8 cellular contexts compared by ENCODE assay signal in the genomic region with DNA sequence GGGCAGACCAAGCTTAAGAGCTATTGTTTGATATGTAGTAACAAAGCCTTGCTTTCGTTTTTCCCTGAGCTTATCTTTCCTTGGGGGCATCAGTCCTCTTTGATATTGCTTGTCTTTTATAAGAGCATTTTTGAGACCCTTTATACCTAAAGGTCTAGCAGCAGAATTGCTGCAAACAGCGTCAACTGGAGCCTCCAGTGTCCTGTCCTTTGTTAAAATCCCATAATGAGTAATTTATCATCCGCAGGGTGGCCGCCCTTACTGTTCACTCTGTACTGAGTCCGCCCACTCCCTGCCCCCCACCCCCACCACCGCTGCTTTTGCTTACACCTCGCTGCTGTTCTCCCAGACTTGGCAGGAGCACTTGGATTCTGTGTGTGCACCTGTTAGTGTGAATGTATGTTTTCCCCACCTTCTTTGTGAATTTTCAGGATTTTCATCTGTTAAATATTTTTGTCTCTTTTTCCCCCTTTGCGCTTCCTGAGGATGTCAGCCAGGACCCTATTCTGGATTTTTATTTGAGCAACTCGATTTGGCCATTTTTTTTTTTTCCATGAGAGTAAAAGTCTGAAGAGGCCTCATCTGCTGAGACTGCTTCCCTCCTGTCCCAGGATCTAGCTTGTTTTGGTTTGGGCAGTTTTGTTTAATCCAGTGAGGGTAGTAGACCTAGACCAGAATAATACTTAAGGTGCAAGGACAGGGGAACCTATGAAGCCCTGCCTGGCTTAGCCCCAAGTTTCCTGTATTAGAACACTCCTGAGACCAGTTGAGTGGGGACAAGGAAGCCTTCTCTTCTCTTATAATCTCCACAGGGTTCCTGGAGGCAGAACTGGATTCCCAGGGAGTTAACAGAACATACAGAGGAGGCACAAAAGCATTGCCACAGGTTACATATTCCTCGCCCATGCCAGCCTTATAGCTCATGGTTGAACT. TPM values are rescaled to one million over a fixed set of nuclear protein-coding genes. Genes with fewer than 3 reads are reported as not detected.
DNase-seq lines count a peak whose midpoint lies in the region; ATAC-seq, FAIRE-seq and TF ChIP-seq lines count a peak whose summit lies in the region.

No MANE protein-coding gene starts in this region.

- H3K27me3 Mint-ChIP-seq in astrocyte (ENCODE audit: low read depth, unreplicated experiment) = no peaks in the 10 kb centered on the region

- TF ChIP-seq EP300 in A549 (IDR thresholded peaks at IDR 0.05) = no peak

- H3K4me1 ChIP-seq in A549 = peaks cover 68% of the 10 kb centered on the region
- peaks cover 46% of the 10 kb centered on the region for H3K4me1 ChIP-seq in HUES64 (ENCODE audit: insufficient read depth, low read length)
- H3K4me1 ChIP-seq in astrocyte (ENCODE audit: insufficient read depth, low read length) = peaks cover 34% of the 10 kb centered on the region
- peaks cover 41 to 49% of the 10 kb centered on the region in 2 donors for H3K4me1 ChIP-seq in mucosa of rectum (ENCODE audit: control insufficient read depth in 2 of 2, insufficient read depth in 2 of 2, low read length in 2 of 2)

- 59% methylated on average over 9 of the region's 10 CpGs for WGBS in A549 (ENCODE audit: missing lambda C conversion rate)
- WGBS in HUES64 = 80% methylated on average over 10 of the region's 10 CpGs

- H3K27ac ChIP-seq in A549 = peak overlapping the region; percentile 94 to 100
- peak overlapping the region; percentile 19 for H3K27ac ChIP-seq in HUES64 (ENCODE audit: low read depth, low read length)
- peak overlapping the region; percentile 71 for H3K27ac ChIP-seq in astrocyte (ENCODE audit: low read depth, low read length)
- H3K27ac ChIP-seq in mucosa of rectum (ENCODE audit: low read depth in 2 of 2, low read length in 2 of 2) = peak overlapping the region; percentile 89 to 97

- H3K9me3 Mint-ChIP-seq in astrocyte (ENCODE audit: unreplicated experiment) = no peaks in the 10 kb centered on the region

- no peaks in the 10 kb centered on the region for H3K27me3 ChIP-seq in HUES64 (ENCODE audit: insufficient read depth, low read length)
- no peaks in the 10 kb centered on the region for H3K27me3 ChIP-seq in astrocyte (ENCODE audit: insufficient read depth, low read length)
- H3K27me3 ChIP-seq in mucosa of rectum (ENCODE audit: control insufficient read depth in 2 of 2, insufficient read depth in 2 of 2, low read length in 2 of 2) = no peaks in the 10 kb centered on the region

- TF ChIP-seq RAD21 in A549 (conservative IDR thresholded peaks at IDR 0.05 in 1 of 2, IDR thresholded peaks at IDR 0.05 in 1 of 2) = no peak

- no peaks in the 10 kb centered on the region for H3K36me3 Mint-ChIP-seq in astrocyte (ENCODE audit: low read depth, unreplicated experiment)

- no peak for FAIRE-seq in A549 (lab: Jason Lieb, UNC)
- FAIRE-seq in astrocyte (lab: Jason Lieb, UNC) = no peak

- DNase-seq in A549 (ENCODE audit: low read depth in 1 of 2, low spot score in 1 of 2) = no peak
- no peak for DNase-seq in astrocyte (ENCODE audit: low read depth)
- DNase-seq in erythroblast (lab: John Stamatoyannopoulos, UW) = no peak
- DNase-seq in GM03348 (ENCODE audit: low spot score) = no peak

- H3K4me2 ChIP-seq in A549 (peak overlapping the region; percentile 98), astrocyte (ENCODE audit: low read length) (peak overlapping the region; percentile 74)

- no peak overlapping the region for H3K9ac ChIP-seq in HUES64 (ENCODE audit: low read depth, low read length)
- peak overlapping the region; percentile 34 for H3K9ac ChIP-seq in astrocyte (ENCODE audit: low read length)
- peak overlapping the region; percentile 63 for H3K9ac ChIP-seq in mucosa of rectum (ENCODE audit: low read depth in 1 of 2, low read length in 2 of 2)

- H2AFZ ChIP-seq in astrocyte (ENCODE audit: low read depth, low read length) = no peak overlapping the region

- no peaks in the 10 kb centered on the region for H3K9me3 ChIP-seq in A549
- H3K9me3 ChIP-seq in HUES64 (ENCODE audit: insufficient read depth, low read depth, low read length) = no peaks in the 10 kb centered on the region
- H3K9me3 ChIP-seq in astrocyte (ENCODE audit: insufficient read depth, low read depth, low read length) = no peaks in the 10 kb centered on the region
- H3K9me3 ChIP-seq in mucosa of rectum (ENCODE audit: control insufficient read depth in 2 of 2, low read length in 2 of 2) = no peaks in the 10 kb centered on the region

- H3K4me1 Mint-ChIP-seq in astrocyte (ENCODE audit: low read depth, unreplicated experiment) = peaks cover 41% of the 10 kb centered on the region

- peaks cover 13% of the 10 kb centered on the region for H3K36me3 ChIP-seq in HUES64 (ENCODE audit: insufficient read depth, low read length)
- H3K36me3 ChIP-seq in astrocyte (ENCODE audit: insufficient read depth, low read length) = peaks cover under 1% of the 10 kb centered on the region
- H3K36me3 ChIP-seq in mucosa of rectum (ENCODE audit: control insufficient read depth in 2 of 2, insufficient read depth in 2 of 2, low read length in 2 of 2) = peaks cover 13 to 17% of the 10 kb centered on the region in 2 donors

- peaks cover 15% of the 10 kb centered on the region for H3K79me2 ChIP-seq in astrocyte (ENCODE audit: insufficient read depth, low read length)

- H3K27ac Mint-ChIP-seq in astrocyte (ENCODE audit: unreplicated experiment) = peak overlapping the region; percentile 90

- POLR2A ChIA-PET in A549 (lab: Yijun Ruan, JAX) = interaction anchor here (1.0 to 1.5 kb wide), 2 partner anchors 39 to 328 kb away, joined by 3 to 4 read pairs; partner anchors contain the start of genes FBXO24, LRCH4 and SRRT

- peak overlapping the region; percentile 28 for H3K4me3 ChIP-seq in A549
- H3K4me3 ChIP-seq in HUES64 (ENCODE audit: low read length) = no peak overlapping the region
- no peak overlapping the region for H3K4me3 ChIP-seq in astrocyte (ENCODE audit: insufficient read depth, low read depth, low read length)
- peak overlapping the region; percentile 32 to 55 for H3K4me3 ChIP-seq in mucosa of rectum (ENCODE audit: low read length in 2 of 2)

- no peak for TF ChIP-seq POLR2A in A549 (IDR thresholded peaks at IDR 0.05; ENCODE audit: low read length)
- TF ChIP-seq POLR2A in erythroblast (IDR thresholded peaks at IDR 0.05; ENCODE audit: low read length) = no peak

- CTCF ChIA-PET in A549 (lab: Yijun Ruan, JAX) = interaction anchor here (1.0 to 19.2 kb wide), 7 partner anchors 13 to 84 kb away, joined by 3 to 316 read pairs (median 4); no protein-coding TSS in a partner anchor

- TF ChIP-seq CTCF in A549 (IDR thresholded peaks at IDR 0.05) = no peak
- TF ChIP-seq CTCF in astrocyte (IDR thresholded peaks at IDR 0.05; ENCODE audit: insufficient read depth, low read depth, low read length) = no peak

- H4K20me1 ChIP-seq in astrocyte (ENCODE audit: insufficient read depth, low read length) = no peaks in the 10 kb centered on the region

- ATAC-seq in A549 = no peak
- no peak for ATAC-seq in HG03439 (IDR thresholded peaks at IDR 0.05; ENCODE audit: unreplicated experiment)
- no peak for ATAC-seq in HG03520 (IDR thresholded peaks at IDR 0.05; ENCODE audit: unreplicated experiment)

- peak overlapping the region; percentile 9 for H3K4me3 Mint-ChIP-seq in astrocyte (ENCODE audit: unreplicated experiment)

RNA-seq across cellular contexts. Expression of gene AGFG2, which starts 8.1 kb away (rescaled TPM):
- polyA plus RNA-seq in A549 (2011; rRNA removed) = 13.5 and 16.0 TPM in 2 replicates
- 14.0 and 21.0 TPM in 2 replicates for polyA plus RNA-seq in A549 (2012; cell fraction: cytosol; rRNA removed)
- polyA plus RNA-seq in A549 (2012; cell fraction: nucleus; rRNA removed) = 19.8 and 27.8 TPM in 2 replicates
- polyA plus RNA-seq in A549 (2017; fragmentation: RNase III; extraction: RNeasy Plus Mini Kit Qiagen cat#74134 plus additional on column Dnase treatment) = 18.0 to 39.3 TPM (median 31.8 TPM) in 3 replicates
- polyA minus RNA-seq in A549 (2011; rRNA and poly(A)+ RNA removed) = 12.3 and 20.3 TPM in 2 replicates
- 3.3 TPM for polyA plus RNA-seq in HUES64 (2013, experiment 1 of 2)
- 6.0 TPM for polyA plus RNA-seq in HUES64 (2013, experiment 2 of 2)
- total RNA-seq in astrocyte = 6.2 and 7.1 TPM in 2 replicates

RNA-seq across cellular contexts. Expression of gene SAP25, which starts 26.6 kb away (rescaled TPM):
- polyA plus RNA-seq in A549 (2011; rRNA removed) = 0.19 TPM in 1 of 2 replicates, not detected in the other
- 0.36 and 0.73 TPM in 2 replicates for polyA plus RNA-seq in A549 (2012; cell fraction: cytosol; rRNA removed)
- 6.9 and 7.1 TPM in 2 replicates for polyA plus RNA-seq in A549 (2012; cell fraction: nucleus; rRNA removed)
- 0.24 to 0.37 TPM (median 0.26 TPM) in 3 replicates for polyA plus RNA-seq in A549 (2017; fragmentation: RNase III; extraction: RNeasy Plus Mini Kit Qiagen cat#74134 plus additional on column Dnase treatment)
- polyA minus RNA-seq in A549 (2011; rRNA and poly(A)+ RNA removed) = not detected in 2 replicates
- 0.95 TPM for polyA plus RNA-seq in HUES64 (2013, experiment 1 of 2)
- polyA plus RNA-seq in HUES64 (2013, experiment 2 of 2) = 0.89 TPM
- total RNA-seq in astrocyte = 1.4 and 1.9 TPM in 2 replicates

RNA-seq across cellular contexts. Expression of gene LRCH4, which starts 38.8 kb away (rescaled TPM):
- polyA plus RNA-seq in A549 (2011; rRNA removed) (5.3 and 5.5 TPM in 2 replicates), A549 (2017; fragmentation: RNase III; extraction: RNeasy Plus Mini Kit Qiagen cat#74134 plus additional on column Dnase treatment) (13.7 to 17.1 TPM (median 17.1 TPM) in 3 replicates)
- polyA plus RNA-seq in A549 (2012; cell fraction: cytosol; rRNA removed) = 9.7 and 12.3 TPM in 2 replicates
- polyA plus RNA-seq in A549 (2012; cell fraction: nucleus; rRNA removed) = 65.3 and 90.1 TPM in 2 replicates
- polyA minus RNA-seq in A549 (2011; rRNA and poly(A)+ RNA removed) = 8.9 and 10.5 TPM in 2 replicates
- polyA plus RNA-seq in HUES64 (2013, experiment 1 of 2) = 22.4 TPM
- polyA plus RNA-seq in HUES64 (2013, experiment 2 of 2) = 23.6 TPM
- total RNA-seq in astrocyte = 52.7 and 62.5 TPM in 2 replicates

RNA-seq across cellular contexts. Expression of gene FBXO24, which starts 39.0 kb away (rescaled TPM):
- polyA plus RNA-seq in A549 (2011; rRNA removed) = 0.36 and 0.52 TPM in 2 replicates
- 0.57 and 0.65 TPM in 2 replicates for polyA plus RNA-seq in A549 (2012; cell fraction: cytosol; rRNA removed)
- polyA plus RNA-seq in A549 (2012; cell fraction: nucleus; rRNA removed) = 1.1 and 1.4 TPM in 2 replicates
- 0.13 to 0.37 TPM (median 0.19 TPM) in 3 replicates for polyA plus RNA-seq in A549 (2017; fragmentation: RNase III; extraction: RNeasy Plus Mini Kit Qiagen cat#74134 plus additional on column Dnase treatment)
- polyA minus RNA-seq in A549 (2011; rRNA and poly(A)+ RNA removed) = 1.2 and 1.8 TPM in 2 replicates
- 0.45 TPM for polyA plus RNA-seq in HUES64 (2013, experiment 1 of 2)
- 0.76 TPM for polyA plus RNA-seq in HUES64 (2013, experiment 2 of 2)
- 0.17 and 0.52 TPM in 2 replicates for total RNA-seq in astrocyte

RNA-seq across cellular contexts. Expression of gene PCOLCE, which starts 55.0 kb away (rescaled TPM):
- polyA plus RNA-seq in A549 (2011; rRNA removed) (1.2 and 1.7 TPM in 2 replicates), A549 (2017; fragmentation: RNase III; extraction: RNeasy Plus Mini Kit Qiagen cat#74134 plus additional on column Dnase treatment) (5.5 to 9.2 TPM (median 8.2 TPM) in 3 replicates)
- 1.9 and 2.3 TPM in 2 replicates for polyA plus RNA-seq in A549 (2012; cell fraction: cytosol; rRNA removed)
- 10.3 and 11.4 TPM in 2 replicates for polyA plus RNA-seq in A549 (2012; cell fraction: nucleus; rRNA removed)
- 0.91 and 1.3 TPM in 2 replicates for polyA minus RNA-seq in A549 (2011; rRNA and poly(A)+ RNA removed)
- polyA plus RNA-seq in HUES64 (2013, experiment 1 of 2) = 18.5 TPM
- 30.1 TPM for polyA plus RNA-seq in HUES64 (2013, experiment 2 of 2)
- total RNA-seq in astrocyte = 10.8 and 15.5 TPM in 2 replicates

Comparison
In these comparisons a context has a peak if more than half of its experiments do, and no peak if none do; other contexts are left out.
1. H3K27ac ChIP-seq: peak in every context shown above with its lines; median percentile 97 in A549; 93 in mucosa of rectum; 71 in astrocyte; 19 in HUES64.
2. H3K4me3 ChIP-seq: peak in A549 (single experiment) and mucosa of rectum (2 of 2); none in HUES64 (single experiment) and astrocyte (single experiment).